Comparison of ENCODE assay signal across 25 cellular contexts in the genomic region with DNA sequence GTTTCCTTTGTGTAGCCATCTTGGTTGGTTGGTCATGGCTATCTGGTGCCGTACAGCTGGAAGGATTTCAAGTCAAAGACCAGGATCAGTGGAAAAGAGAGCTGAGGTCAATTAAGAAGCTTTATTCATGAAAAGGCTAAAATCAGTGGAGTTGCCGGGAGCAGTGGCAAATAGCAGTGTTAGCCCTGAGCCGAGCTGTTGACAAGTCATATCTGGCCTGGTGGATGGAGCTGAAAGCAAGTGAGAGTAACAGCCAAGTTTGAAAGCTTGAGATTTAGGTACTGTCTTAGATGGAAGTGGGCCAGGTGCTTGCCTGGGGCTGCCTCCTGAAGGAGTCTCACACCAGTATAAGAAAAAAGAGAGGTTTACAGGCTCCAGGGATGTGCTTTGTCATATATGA. TPM values are rescaled to one million over a fixed set of nuclear protein-coding genes. Genes with fewer than 3 reads are reported as not detected.
DNase-seq lines count a peak whose midpoint lies in the region; ATAC-seq, FAIRE-seq and TF ChIP-seq lines count a peak whose summit lies in the region.
"Had no signal": no experiment of that assay in that cellular context is flagged by ENCODE, and none has a peak within 500 bp of the region (broad histone marks: within the 10 kb centered on the region; RNA-seq: fewer than 3 reads in every experiment).

No MANE protein-coding gene starts in this region.

- H3K36me3 ChIP-seq in CD4-positive, CD25-positive, alpha-beta regulatory T cell (ENCODE audit: control insufficient read depth, insufficient read depth, low read length), result peaks cover 33% of the 10 kb centered on the region
- no peaks in the 10 kb centered on the region for H3K36me3 ChIP-seq in SJSA1
- H3K36me3 ChIP-seq: BE2C, lower lobe of right lung, prostate gland had no signal

- H3K27ac Mint-ChIP-seq in CD4-positive, CD25-positive, alpha-beta regulatory T cell, result peak overlapping the region; percentile 28 to 87 (median 83)
- H3K27ac Mint-ChIP-seq in immature natural killer cell, result peak overlapping the region in 5 of 6 donors; percentile 20 to 54 (median 37)

- H3K9me3 ChIP-seq in A549, result no peaks in the 10 kb centered on the region
- no peaks in the 10 kb centered on the region for H3K9me3 ChIP-seq in CD4-positive, CD25-positive, alpha-beta regulatory T cell (ENCODE audit: control insufficient read depth in 2 of 2, low read length in 2 of 2)
- H3K9me3 ChIP-seq in SJSA1 (replicated peaks), result no peaks in the 10 kb centered on the region
- H3K9me3 ChIP-seq: BE2C, lower lobe of right lung, prostate gland had no signal

- H3K4me1 ChIP-seq in A549 (peaks cover 50% of the 10 kb centered on the region), SJSA1 (replicated peaks) (peaks cover 30% of the 10 kb centered on the region)
- H3K4me1 ChIP-seq in CD4-positive, CD25-positive, alpha-beta regulatory T cell (ENCODE audit: control insufficient read depth, insufficient read depth, low read length, poor library complexity, severe bottlenecking), result peaks cover 72% of the 10 kb centered on the region
- H3K4me1 ChIP-seq: BE2C had no signal

- no peak for TF ChIP-seq POLR2A in A549 (IDR thresholded peaks at IDR 0.05; ENCODE audit: low read length)

- H3K27me3 ChIP-seq in CD4-positive, CD25-positive, alpha-beta regulatory T cell (ENCODE audit: control insufficient read depth, insufficient read depth, low read length), result no peaks in the 10 kb centered on the region
- H3K27me3 ChIP-seq in SJSA1 (replicated peaks), result no peaks in the 10 kb centered on the region
- H3K27me3 ChIP-seq: BE2C had no signal

- TF ChIP-seq RAD21 in A549 (conservative IDR thresholded peaks at IDR 0.05 in 1 of 2, IDR thresholded peaks at IDR 0.05 in 1 of 2), result no peak

- H3K4me1 Mint-ChIP-seq in CD4-positive, CD25-positive, alpha-beta regulatory T cell, result peaks cover 44 to 82% (median 71%) of the 10 kb centered on the region in 4 donors
- peaks cover 55 to 81% of the 10 kb centered on the region in 2 donors for H3K4me1 Mint-ChIP-seq in immature natural killer cell

- peak in 1 of 2 experiments; percentile 2; a peak in 2 of 6 replicates for ATAC-seq in A549
- no peak for ATAC-seq in CD4-positive, CD25-positive, alpha-beta regulatory T cell (ENCODE audit: low read depth in 2 of 2)
- ATAC-seq: lower lobe of right lung had no signal

- H3K4me3 Mint-ChIP-seq in CD4-positive, CD25-positive, alpha-beta regulatory T cell, result peak overlapping the region; percentile 37 to 65 (median 52)
- no peak overlapping the region for H3K4me3 Mint-ChIP-seq in immature natural killer cell

- H3K4me2 ChIP-seq in A549, result peak overlapping the region; percentile 62

- H3K9me3 Mint-ChIP-seq in CD4-positive, CD25-positive, alpha-beta regulatory T cell, result no peaks in the 10 kb centered on the region
- H3K9me3 Mint-ChIP-seq in immature natural killer cell, result no peaks in the 10 kb centered on the region
- H3K9me3 Mint-ChIP-seq: naive B cell had no signal

- POLR2A ChIA-PET in A549 (lab: Yijun Ruan, JAX), result interaction anchor here (1.2 kb wide), 1 partner anchor 42 kb away, joined by 4 read pairs; no protein-coding TSS in a partner anchor

- 77% methylated on average over 3 of the region's 3 CpGs for WGBS in A549 (ENCODE audit: missing lambda C conversion rate)

- FAIRE-seq in A549 (lab: Jason Lieb, UNC) (peak; percentile 7), frontal cortex (lab: Jason Lieb, UNC) (no peak)
- FAIRE-seq: GM12892, TTC549 had no signal

- peaks cover 50% of the 10 kb centered on the region for H3K36me3 Mint-ChIP-seq in CD4-positive, CD25-positive, alpha-beta regulatory T cell
- peaks cover 23 to 40% (median 29%) of the 10 kb centered on the region in 3 donors for H3K36me3 Mint-ChIP-seq in immature natural killer cell

- no peak overlapping the region for H3K4me3 ChIP-seq in A549
- peak overlapping the region; percentile 62 for H3K4me3 ChIP-seq in CD4-positive, CD25-positive, alpha-beta regulatory T cell (ENCODE audit: low read depth, low read length)
- H3K4me3 ChIP-seq in SJSA1, result no peak overlapping the region
- H3K4me3 ChIP-seq: lower lobe of right lung, prostate gland, SK-N-MC had no signal

- CTCF ChIA-PET in A549 (lab: Yijun Ruan, JAX), result interaction anchor here (0.9 to 6.5 kb wide), 7 partner anchors 15 to 223 kb away, joined by 3 to 50 read pairs (median 4); no protein-coding TSS in a partner anchor

- H3K27ac ChIP-seq in A549 (peak overlapping the region; percentile 93 to 96), SJSA1 (peak overlapping the region; percentile 44)
- H3K27ac ChIP-seq in CD4-positive, CD25-positive, alpha-beta regulatory T cell (ENCODE audit: insufficient read depth, low read length, poor library complexity, severe bottlenecking), result peak overlapping the region; percentile 67
- H3K27ac ChIP-seq: lower lobe of right lung, prostate gland, SK-N-MC had no signal

- no peak for TF ChIP-seq CTCF in A549 (IDR thresholded peaks at IDR 0.05)

- no peaks in the 10 kb centered on the region for H3K27me3 Mint-ChIP-seq in CD4-positive, CD25-positive, alpha-beta regulatory T cell
- peaks cover 0 to under 1% (median 0%) of the 10 kb centered on the region in 3 donors for H3K27me3 Mint-ChIP-seq in immature natural killer cell (ENCODE audit: low read depth in 3 of 3)
- H3K27me3 Mint-ChIP-seq: naive B cell had no signal

- no peak for TF ChIP-seq EP300 in A549 (IDR thresholded peaks at IDR 0.05)

- no peak for DNase-seq in A549 (ENCODE audit: low read depth in 1 of 2, low spot score in 1 of 2)
- no peak for DNase-seq in CD4-positive, CD25-positive, alpha-beta regulatory T cell
- no peak for DNase-seq in SJSA1 (ENCODE audit: low read depth in 1 of 2, low spot score in 2 of 2)
- DNase-seq in immature natural killer cell, result no peak
- DNase-seq in frontal cortex (ENCODE audit: low spot score in 2 of 2), result no peak
- no peak for DNase-seq in AG20443 (ENCODE audit: low spot score)
- no peak for DNase-seq in NOMO-1 treated with dmso at 0.1 percent for 144 hours (lab: John Stamatoyannopoulos, UW; ENCODE audit: unreplicated experiment)
- DNase-seq: activated CD4-positive, alpha-beta T cell treated with anti-CD3 and anti-CD28 coated beads, Interleukin-2, amount 50 U/mL, for 4 hours; activated effector memory CD4-positive, alpha-beta T cell treated with anti-CD3 and anti-CD28 coated beads, Interleukin-2, amount 50 U/mL, for 16 hours; anterior cingulate cortex; BE2C; GDM1; head of caudate nucleus; lower lobe of right lung; naive B cell; NCI-H2171; NCI-H69; OCI-M1; stimulated activated CD4-positive, alpha-beta T cell treated with anti-CD3 and anti-CD28 coated beads, Interleukin-4, amount 100 ng/mL, for 4 hours had no signal

TF ChIP-seq in A549, 52 proteins besides CTCF, POLR2A, EP300 and RAD21:
- TF ChIP-seq TFCP2L1 (CRISPR knock-in tag; IDR thresholded peaks at IDR 0.05) (no peak), EHF (CRISPR knock-in tag; IDR thresholded peaks at IDR 0.05) (0 out of 2 replicates have a peak, but pooled peaks have one; percentile 62)
- TF ChIP-seq, protein P1, sequence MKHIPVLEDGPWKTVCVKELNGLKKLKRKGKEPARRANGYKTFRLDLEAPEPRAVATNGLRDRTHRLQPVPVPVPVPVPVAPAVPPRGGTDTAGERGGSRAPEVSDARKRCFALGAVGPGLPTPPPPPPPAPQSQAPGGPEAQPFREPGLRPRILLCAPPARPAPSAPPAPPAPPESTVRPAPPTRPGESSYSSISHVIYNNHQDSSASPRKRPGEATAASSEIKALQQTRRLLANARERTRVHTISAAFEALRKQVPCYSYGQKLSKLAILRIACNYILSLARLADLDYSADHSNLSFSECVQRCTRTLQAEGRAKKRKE (CRISPR knock-in tag; IDR thresholded peaks at IDR 0.05; ENCODE audit: low read depth), result peak; percentile 39; the same call in 1 of the 2 replicates

RNA-seq across cellular contexts. Expression of a gene that starts 9.0 kb away (rescaled TPM):
- not detected in 2 replicates for polyA plus RNA-seq in A549 (2011; rRNA removed)
- polyA plus RNA-seq in A549 (2012; cell fraction: cytosol; rRNA removed), result 0.05 TPM in 1 of 2 replicates, not detected in the other
- polyA plus RNA-seq in A549 (2012; cell fraction: nucleus; rRNA removed), result not detected in 2 replicates
- polyA plus RNA-seq in A549 (2017; fragmentation: RNase III; extraction: RNeasy Plus Mini Kit Qiagen cat#74134 plus additional on column Dnase treatment), result not detected in 3 replicates
- polyA minus RNA-seq in A549 (2011; rRNA and poly(A)+ RNA removed), result not detected in 2 replicates
- total RNA-seq in CD4-positive, CD25-positive, alpha-beta regulatory T cell, result 50.7 TPM
- 100 to 1,000 TPM in 3 of 4 donors, 10 to 100 TPM in 1; 86.8 to 119 (median 109) TPM for polyA plus RNA-seq in CD4-positive, CD25-positive, alpha-beta regulatory T cell
- total RNA-seq in SJSA1 (2014; rRNA removed; shearing (Covaris generic)), result not detected in 2 replicates
- polyA plus RNA-seq in immature natural killer cell, result 10 to 100 TPM; 61.7 to 97.4 (median 95.6) TPM
- total RNA-seq in frontal cortex, result 0.82 TPM
- total RNA-seq: cerebellum, LHCN-M2 had no signal

RNA-seq across cellular contexts. Expression of a gene that starts 47.2 kb away (rescaled TPM):
- polyA plus RNA-seq in A549 (2011; rRNA removed), result 3.8 and 4.7 TPM in 2 replicates
- 1.4 and 1.9 TPM in 2 replicates for polyA plus RNA-seq in A549 (2012; cell fraction: cytosol; rRNA removed)
- 2.8 and 3.2 TPM in 2 replicates for polyA plus RNA-seq in A549 (2012; cell fraction: nucleus; rRNA removed)
- 3.1 to 3.9 TPM (median 3.6 TPM) in 3 replicates for polyA plus RNA-seq in A549 (2017; fragmentation: RNase III; extraction: RNeasy Plus Mini Kit Qiagen cat#74134 plus additional on column Dnase treatment)
- 4.6 and 6.8 TPM in 2 replicates for polyA minus RNA-seq in A549 (2011; rRNA and poly(A)+ RNA removed)
- 5.4 TPM for total RNA-seq in CD4-positive, CD25-positive, alpha-beta regulatory T cell
- polyA plus RNA-seq in CD4-positive, CD25-positive, alpha-beta regulatory T cell, result 1 to 10 TPM; 4.4 to 7.7 (median 6.0) TPM
- 0.09 and 0.39 TPM in 2 replicates for total RNA-seq in SJSA1 (2014; rRNA removed; shearing (Covaris generic))
- 1 to 10 TPM in 1 of 3 donors, under 1 TPM in 1, not detected in 1; 0.24 to 1.4 TPM for polyA plus RNA-seq in immature natural killer cell
- total RNA-seq in frontal cortex, result 2.9 TPM

Comparison
In these comparisons a context has a peak if more than half of its experiments do, and no peak if none do; other contexts are left out.
1. H3K27ac ChIP-seq: peak in every context shown above with its lines; median percentile 94 in A549; 67 in CD4-positive, CD25-positive, alpha-beta regulatory T cell; 44 in SJSA1.
2. H3K4me3 Mint-ChIP-seq: peak in CD4-positive, CD25-positive, alpha-beta regulatory T cell (4 of 4); none in immature natural killer cell (0 of 5).
3. RNA of a gene that starts 9.0 kb away (total RNA-seq): 50.7 TPM in CD4-positive, CD25-positive, alpha-beta regulatory T cell (single experiment); 0.82 TPM in frontal cortex (single experiment) and not detected in SJSA1; every median in the first group is over 10 times any median in the second.